In the genomic region with DNA sequence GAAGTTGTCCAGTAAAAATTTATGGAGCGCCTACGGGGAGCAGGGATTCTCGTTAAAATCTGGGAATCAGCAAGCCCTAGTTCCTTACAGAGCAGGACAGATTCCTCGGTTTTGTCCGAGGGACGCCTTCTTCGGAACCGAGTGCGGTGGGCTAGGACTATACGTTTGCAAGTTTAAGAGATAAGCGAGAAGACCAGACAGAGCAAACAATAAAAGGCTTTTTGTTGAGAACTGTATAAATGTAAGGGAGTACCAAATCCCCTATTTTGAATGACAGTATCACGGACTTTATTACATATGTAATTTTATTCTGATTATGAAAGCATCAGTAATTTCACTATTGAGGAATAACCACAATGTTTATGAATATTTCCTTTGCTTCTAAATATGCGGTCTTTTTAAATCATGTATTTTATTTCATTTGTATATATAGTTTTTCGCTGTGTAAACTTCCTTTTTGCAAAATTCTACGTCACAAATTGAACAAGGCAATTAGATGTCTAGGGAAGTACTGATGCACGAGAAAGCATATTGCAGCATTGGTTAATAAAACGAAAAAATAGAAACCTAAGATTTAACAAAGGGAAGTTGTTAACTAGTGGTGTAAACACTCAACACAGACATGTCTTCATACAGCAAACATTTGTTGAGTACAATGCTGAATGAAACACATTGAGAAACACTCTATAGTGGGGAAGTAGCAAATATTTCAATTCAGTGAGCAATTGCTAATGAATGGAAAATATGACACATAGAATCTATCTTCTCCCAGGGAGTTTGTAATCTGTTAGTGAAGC, we compare ENCODE assay signal across 8 cellular contexts. TPM values are rescaled to one million over a fixed set of nuclear protein-coding genes. Genes with fewer than 3 reads are reported as not detected.
DNase-seq lines count a peak whose midpoint lies in the region; ATAC-seq and TF ChIP-seq lines count a peak whose summit lies in the region.

No MANE protein-coding gene starts in this region.

- H3K4me1 ChIP-seq in BLaER1, result peaks cover 45% of the 10 kb centered on the region
- H3K4me1 ChIP-seq in HEK293 (ENCODE audit: control insufficient read depth, insufficient read depth, low read length), result peaks cover 4% of the 10 kb centered on the region

- intact Hi-C loops in activated CD4-positive, alpha-beta memory T cell treated with anti-CD3 and anti-CD28 coated beads for 36 hours (cut with micrococcal nuclease), result loop anchor here (1.0 to 10.0 kb wide), 7 partner anchors 27 to 300 kb away; no protein-coding TSS in a partner anchor

- H3K9me3 Mint-ChIP-seq in activated CD4-positive, alpha-beta memory T cell treated with anti-CD3 and anti-CD28 coated beads for 36 hours, result no peaks in the 10 kb centered on the region

- H3K27ac Mint-ChIP-seq in activated CD4-positive, alpha-beta memory T cell treated with anti-CD3 and anti-CD28 coated beads for 36 hours, result peak overlapping the region; percentile 92

- no peaks in the 10 kb centered on the region for H3K27me3 ChIP-seq in BLaER1

- no peaks in the 10 kb centered on the region for H3K9me3 ChIP-seq in BLaER1
- no peaks in the 10 kb centered on the region for H3K9me3 ChIP-seq in HEK293 (ENCODE audit: control insufficient read depth, insufficient read depth, low read depth, low read length)

- DNase-seq in activated CD4-positive, alpha-beta memory T cell treated with anti-CD3 and anti-CD28 coated beads for 36 hours, result no peak
- DNase-seq in foreskin melanocyte (peak; percentile 96), retinal pigment epithelial cell (ENCODE audit: low read depth) (no peak), T1000 (lab: John Stamatoyannopoulos, UW) (no peak)

- POLR2A ChIA-PET in HEK293 (lab: Yijun Ruan, JAX), result interaction anchor here (0.9 to 2.6 kb wide), 5 partner anchors 8 to 301 kb away, joined by 3 to 23 read pairs (median 8); a partner anchor contains a TSS
- POLR2A ChIA-PET in activated CD4-positive, alpha-beta memory T cell treated with anti-CD3 and anti-CD28 coated beads for 36 hours (lab: Charles Lee), result interaction anchor here (0.8 to 1.3 kb wide), 3 partner anchors 23 to 301 kb away, joined by 3 to 4 read pairs (median 4); a partner anchor contains a TSS

- H3K4me2 ChIP-seq in BLaER1, result peak overlapping the region; percentile 93

- CTCF ChIA-PET in HEK293 (lab: Yijun Ruan, JAX), result interaction anchor here (0.5 to 1.3 kb wide), 12 partner anchors 12 to 660 kb away, joined by 3 to 5 read pairs (median 3); no protein-coding TSS in a partner anchor
- CTCF ChIA-PET in activated CD4-positive, alpha-beta memory T cell treated with anti-CD3 and anti-CD28 coated beads for 36 hours (lab: Charles Lee), result interaction anchor here (0.6 to 1.7 kb wide), 22 partner anchors 8 to 242 kb away, joined by 3 to 12 read pairs (median 4); no protein-coding TSS in a partner anchor

- H3K27ac ChIP-seq in BLaER1, result peak overlapping the region; percentile 93
- peak overlapping the region; percentile 68; the same call in 1 of the 2 replicates for H3K27ac ChIP-seq in HEK293 (ENCODE audit: extremely low read depth, low read depth, low read length)

- H3K9ac ChIP-seq in BLaER1, result peak overlapping the region; percentile 90

- ATAC-seq in GM19351 (IDR thresholded peaks at IDR 0.05; ENCODE audit: unreplicated experiment) (no peak), GM21576 (IDR thresholded peaks at IDR 0.05; ENCODE audit: unreplicated experiment) (no peak)

- H4K20me1 ChIP-seq in BLaER1, result peaks cover 33% of the 10 kb centered on the region

- H3K4me3 ChIP-seq in BLaER1 (peak overlapping the region; percentile 89), HEK293 (ENCODE audit: low read depth, low read length) (peak overlapping the region; percentile 80), retinal pigment epithelial cell (ENCODE audit: low read length) (peak overlapping the region; percentile 78)

- TF ChIP-seq CTCF in HEK293 (tag by site-specific recombination; IDR thresholded peaks at IDR 0.05) (no peak), retinal pigment epithelial cell (conservative IDR thresholded peaks at IDR 0.05; ENCODE audit: low read depth, low read length) (no peak)

- H3K27me3 Mint-ChIP-seq in activated CD4-positive, alpha-beta memory T cell treated with anti-CD3 and anti-CD28 coated beads for 36 hours, result peaks cover 2% of the 10 kb centered on the region

- H3K4me3 Mint-ChIP-seq in activated CD4-positive, alpha-beta memory T cell treated with anti-CD3 and anti-CD28 coated beads for 36 hours, result peak overlapping the region; percentile 82

- H3K4me1 Mint-ChIP-seq in activated CD4-positive, alpha-beta memory T cell treated with anti-CD3 and anti-CD28 coated beads for 36 hours (ENCODE audit: low read depth), result peaks cover 45% of the 10 kb centered on the region

- H3K36me3 ChIP-seq in BLaER1 (peaks cover 7% of the 10 kb centered on the region), HEK293 (ENCODE audit: control insufficient read depth in 2 of 2, insufficient read depth in 1 of 2, low read length in 2 of 2) (no peaks in the 10 kb centered on the region)

- H3K36me3 Mint-ChIP-seq in activated CD4-positive, alpha-beta memory T cell treated with anti-CD3 and anti-CD28 coated beads for 36 hours, result peaks cover 10% of the 10 kb centered on the region

TF ChIP-seq in HEK293, 187 proteins besides CTCF, POLR2A, EP300 and RAD21:
- no peak for TF ChIP-seq HOXC10 (CRISPR knock-in tag; IDR thresholded peaks at IDR 0.05)
- peak; percentile 12; the same call in 1 of the 2 replicates for TF ChIP-seq MZF1 (tag by site-specific recombination; IDR thresholded peaks at IDR 0.05; ENCODE audit: borderline replicate concordance)
- TF ChIP-seq SETDB1 (IDR thresholded peaks at IDR 0.05; ENCODE audit: insufficient read length, low read length), result no peak
- no peak for TF ChIP-seq GLIS2 (tag by site-specific recombination; IDR thresholded peaks at IDR 0.05)
- TF ChIP-seq, protein P1, sequence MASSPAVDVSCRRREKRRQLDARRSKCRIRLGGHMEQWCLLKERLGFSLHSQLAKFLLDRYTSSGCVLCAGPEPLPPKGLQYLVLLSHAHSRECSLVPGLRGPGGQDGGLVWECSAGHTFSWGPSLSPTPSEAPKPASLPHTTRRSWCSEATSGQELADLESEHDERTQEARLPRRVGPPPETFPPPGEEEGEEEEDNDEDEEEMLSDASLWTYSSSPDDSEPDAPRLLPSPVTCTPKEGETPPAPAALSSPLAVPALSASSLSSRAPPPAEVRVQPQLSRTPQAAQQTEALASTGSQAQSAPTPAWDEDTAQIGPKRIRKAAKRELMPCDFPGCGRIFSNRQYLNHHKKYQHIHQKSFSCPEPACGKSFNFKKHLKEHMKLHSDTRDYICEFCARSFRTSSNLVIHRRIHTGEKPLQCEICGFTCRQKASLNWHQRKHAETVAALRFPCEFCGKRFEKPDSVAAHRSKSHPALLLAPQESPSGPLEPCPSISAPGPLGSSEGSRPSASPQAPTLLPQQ (tag by site-specific recombination; IDR thresholded peaks at IDR 0.05), result no peak
- TF ChIP-seq ZNF76 (tag by site-specific recombination; IDR thresholded peaks at IDR 0.05; ENCODE audit: borderline replicate concordance, low read depth), result no peak
- TF ChIP-seq ZNF843 (tag by site-specific recombination; IDR thresholded peaks at IDR 0.05), result no peak
- TF ChIP-seq ZBTB20 (tag by site-specific recombination; IDR thresholded peaks at IDR 0.05), result 0 out of 2 replicates have a peak, but pooled peaks have one; percentile 1
- 0 out of 2 replicates have a peak, but pooled peaks have one; percentile 2 for TF ChIP-seq OSR2 (tag by site-specific recombination; IDR thresholded peaks at IDR 0.05)

RNA-seq across cellular contexts. Expression of a gene that starts 1.2 kb away (rescaled TPM):
- 10 to 100 TPM; 83.9 to 97.8 TPM for total RNA-seq in activated CD4-positive, alpha-beta memory T cell treated with anti-CD3 and anti-CD28 coated beads for 36 hours
